8 cellular contexts compared by ENCODE assay signal in genomic region chr10:119080521-119081259, GRCh38. TPM values are rescaled to one million over a fixed set of nuclear protein-coding genes. Genes with fewer than 3 reads are reported as not detected.
DNase-seq lines count a peak whose midpoint lies in the region.

A gene with protein sequence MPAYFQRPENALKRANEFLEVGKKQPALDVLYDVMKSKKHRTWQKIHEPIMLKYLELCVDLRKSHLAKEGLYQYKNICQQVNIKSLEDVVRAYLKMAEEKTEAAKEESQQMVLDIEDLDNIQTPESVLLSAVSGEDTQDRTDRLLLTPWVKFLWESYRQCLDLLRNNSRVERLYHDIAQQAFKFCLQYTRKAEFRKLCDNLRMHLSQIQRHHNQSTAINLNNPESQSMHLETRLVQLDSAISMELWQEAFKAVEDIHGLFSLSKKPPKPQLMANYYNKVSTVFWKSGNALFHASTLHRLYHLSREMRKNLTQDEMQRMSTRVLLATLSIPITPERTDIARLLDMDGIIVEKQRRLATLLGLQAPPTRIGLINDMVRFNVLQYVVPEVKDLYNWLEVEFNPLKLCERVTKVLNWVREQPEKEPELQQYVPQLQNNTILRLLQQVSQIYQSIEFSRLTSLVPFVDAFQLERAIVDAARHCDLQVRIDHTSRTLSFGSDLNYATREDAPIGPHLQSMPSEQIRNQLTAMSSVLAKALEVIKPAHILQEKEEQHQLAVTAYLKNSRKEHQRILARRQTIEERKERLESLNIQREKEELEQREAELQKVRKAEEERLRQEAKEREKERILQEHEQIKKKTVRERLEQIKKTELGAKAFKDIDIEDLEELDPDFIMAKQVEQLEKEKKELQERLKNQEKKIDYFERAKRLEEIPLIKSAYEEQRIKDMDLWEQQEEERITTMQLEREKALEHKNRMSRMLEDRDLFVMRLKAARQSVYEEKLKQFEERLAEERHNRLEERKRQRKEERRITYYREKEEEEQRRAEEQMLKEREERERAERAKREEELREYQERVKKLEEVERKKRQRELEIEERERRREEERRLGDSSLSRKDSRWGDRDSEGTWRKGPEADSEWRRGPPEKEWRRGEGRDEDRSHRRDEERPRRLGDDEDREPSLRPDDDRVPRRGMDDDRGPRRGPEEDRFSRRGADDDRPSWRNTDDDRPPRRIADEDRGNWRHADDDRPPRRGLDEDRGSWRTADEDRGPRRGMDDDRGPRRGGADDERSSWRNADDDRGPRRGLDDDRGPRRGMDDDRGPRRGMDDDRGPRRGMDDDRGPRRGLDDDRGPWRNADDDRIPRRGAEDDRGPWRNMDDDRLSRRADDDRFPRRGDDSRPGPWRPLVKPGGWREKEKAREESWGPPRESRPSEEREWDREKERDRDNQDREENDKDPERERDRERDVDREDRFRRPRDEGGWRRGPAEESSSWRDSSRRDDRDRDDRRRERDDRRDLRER (N-terminal part only) (minus strand): TSS chr10:119080817. CDS start chr10:119080676, 141 bp downstream.

- DNase-seq in GDM1 (lab: John Stamatoyannopoulos, UW) (peak; percentile 90), H7 (peak; percentile 97), M059J (ENCODE audit: low read depth) (peak; percentile 85), SK-N-DZ (ENCODE audit: low spot score) (peak; percentile 92), germinal center (ENCODE audit: low spot score) (peak; percentile 93), non-pigmented ciliary epithelial cell (ENCODE audit: low read depth) (peak; percentile 55), substantia nigra (lab: John Stamatoyannopoulos, UW) (peak; percentile 56 to 94 (median 87))
- DNase-seq in activated naive CD4-positive, alpha-beta T cell treated with anti-CD3 and anti-CD28 coated beads, Interleukin-2, amount 10 ng/mL, durations not matched to agents 7 days and 5 days = peak; percentile 93

- peaks cover 2% of the 10 kb centered on the region; the same call in 1 of the 2 replicates for H3K36me3 ChIP-seq in H7 (replicated peaks; ENCODE audit: control insufficient read depth, insufficient read depth, low read length)

- H3K27me3 Mint-ChIP-seq in activated naive CD4-positive, alpha-beta T cell treated with anti-CD3 and anti-CD28 coated beads, Interleukin-2, amount 10 ng/mL, durations not matched to agents 7 days and 5 days = no peaks in the 10 kb centered on the region

- H3K27me3 ChIP-seq in H7 (ENCODE audit: control insufficient read depth, insufficient read depth, low read length) = no peaks in the 10 kb centered on the region

- H3K4me3 ChIP-seq in H7 (ENCODE audit: insufficient read depth, low read depth, low read length) = peak within 1 kb of the TSS; percentile 99

- CTCF ChIA-PET in activated naive CD4-positive, alpha-beta T cell treated with anti-CD3 and anti-CD28 coated beads, Interleukin-2, amount 10 ng/mL, durations not matched to agents 7 days and 5 days (lab: Charles Lee) = no interaction called here

- H3K27ac ChIP-seq in substantia nigra (ENCODE audit: low read depth, low read length, poor library complexity, severe bottlenecking) = peak within 1 kb of the TSS; percentile 88

- peak within 1 kb of the TSS; percentile 100 for H3K4me3 Mint-ChIP-seq in activated naive CD4-positive, alpha-beta T cell treated with anti-CD3 and anti-CD28 coated beads, Interleukin-2, amount 10 ng/mL, durations not matched to agents 7 days and 5 days

- H3K9me3 Mint-ChIP-seq in activated naive CD4-positive, alpha-beta T cell treated with anti-CD3 and anti-CD28 coated beads, Interleukin-2, amount 10 ng/mL, durations not matched to agents 7 days and 5 days = no peaks in the 10 kb centered on the region

- H3K27ac Mint-ChIP-seq in activated naive CD4-positive, alpha-beta T cell treated with anti-CD3 and anti-CD28 coated beads, Interleukin-2, amount 10 ng/mL, durations not matched to agents 7 days and 5 days = peak within 1 kb of the TSS; percentile 94

- peaks cover 56% of the 10 kb centered on the region for H3K4me1 Mint-ChIP-seq in activated naive CD4-positive, alpha-beta T cell treated with anti-CD3 and anti-CD28 coated beads, Interleukin-2, amount 10 ng/mL, durations not matched to agents 7 days and 5 days

- peaks cover 31% of the 10 kb centered on the region for H3K36me3 Mint-ChIP-seq in activated naive CD4-positive, alpha-beta T cell treated with anti-CD3 and anti-CD28 coated beads, Interleukin-2, amount 10 ng/mL, durations not matched to agents 7 days and 5 days

RNA-seq across cellular contexts. Expression of the gene that starts here (rescaled TPM):
- total RNA-seq in H7 (2014; rRNA removed; shearing (Covaris generic)) = 89.3 and 129 TPM in 2 replicates
- 33.0 and 62.4 TPM in 2 replicates for total RNA-seq in M059J (2014; rRNA removed; shearing (Covaris generic))
- 56.2 and 60.4 TPM in 2 replicates for polyA plus RNA-seq in SK-N-DZ (2014; cell fraction: cytosol; rRNA removed)
- 38.7 and 57.2 TPM in 2 replicates for polyA plus RNA-seq in SK-N-DZ (2014; cell fraction: nucleus; rRNA removed)

Comparison
In these comparisons a context has a peak if more than half of its experiments do, and no peak if none do; other contexts are left out.
1. Peak in every context shown above with its lines: DNase-seq, H3K4me3 ChIP-seq and H3K27ac ChIP-seq.